19 cellular contexts compared by ENCODE assay signal in genomic region chr20:62044671-62045070, GRCh38.
"Had no signal": no experiment of that assay in that cellular context is flagged by ENCODE, and none has a peak within 500 bp of the region (broad histone marks: within the 10 kb centered on the region; RNA-seq: fewer than 3 reads in every experiment).

No MANE protein-coding gene starts in this region.

- H3K9me3 ChIP-seq: heart left ventricle, right lobe of liver, thoracic aorta had no signal

- H3K27ac Mint-ChIP-seq: activated naive CD8-positive, alpha-beta T cell treated with anti-CD3 and anti-CD28 coated beads, Interleukin-2, amount 10 ng/mL, durations not matched to agents 7 days and 5 days; activated T-helper 1 cell treated with anti-CD3 and anti-CD28 coated beads, Interleukin-12 subunit alpha, Interleukin-12 subunit beta, Interleukin-2, Interleukin-4 antibody, amounts not matched to agents 30 ng/mL and 10 ng/mL and 1 ng/mL, durations not matched to agents 14 hours and 24 hours and 36 hours; natural killer cell treated with Interleukin-12 subunit alpha and Interleukin-12 subunit beta and Interleukin-15 and Interleukin-18, amount 100 ng/mL, for 72 hours; progenitor cell of endocrine pancreas; T-helper 17 cell had no signal

- H3K36me3 ChIP-seq: heart left ventricle, right lobe of liver, thoracic aorta had no signal

- H3K27me3 ChIP-seq: foreskin keratinocyte, heart left ventricle, right lobe of liver had no signal

- H3K27ac ChIP-seq: foreskin keratinocyte, heart left ventricle, thoracic aorta had no signal

- H3K4me3 Mint-ChIP-seq: activated naive CD8-positive, alpha-beta T cell treated with anti-CD3 and anti-CD28 coated beads, Interleukin-2, amount 10 ng/mL, durations not matched to agents 7 days and 5 days; activated T-helper 1 cell treated with anti-CD3 and anti-CD28 coated beads, Interleukin-12 subunit alpha, Interleukin-12 subunit beta, Interleukin-2, Interleukin-4 antibody, amounts not matched to agents 30 ng/mL and 10 ng/mL and 1 ng/mL, durations not matched to agents 14 hours and 24 hours and 36 hours; immature natural killer cell; natural killer cell treated with Interleukin-12 subunit alpha and Interleukin-12 subunit beta and Interleukin-15 and Interleukin-18, amount 100 ng/mL, for 72 hours; T-helper 17 cell had no signal

- H3K27me3 Mint-ChIP-seq: activated naive CD8-positive, alpha-beta T cell treated with anti-CD3 and anti-CD28 coated beads, Interleukin-2, amount 10 ng/mL, durations not matched to agents 7 days and 5 days; natural killer cell treated with Interleukin-12 subunit alpha and Interleukin-12 subunit beta and Interleukin-15 and Interleukin-18, amount 100 ng/mL, for 72 hours; progenitor cell of endocrine pancreas; T-helper 17 cell had no signal

- H3K4me3 ChIP-seq: heart left ventricle, right lobe of liver, thoracic aorta had no signal

- H3K4me1 ChIP-seq: foreskin keratinocyte had no signal

- H3K36me3 Mint-ChIP-seq: immature natural killer cell; natural killer cell treated with Interleukin-12 subunit alpha and Interleukin-12 subunit beta and Interleukin-15 and Interleukin-18, amount 100 ng/mL, for 72 hours had no signal

- H3K9me3 Mint-ChIP-seq: activated naive CD8-positive, alpha-beta T cell treated with anti-CD3 and anti-CD28 coated beads, Interleukin-2, amount 10 ng/mL, durations not matched to agents 7 days and 5 days; activated T-helper 1 cell treated with anti-CD3 and anti-CD28 coated beads, Interleukin-12 subunit alpha, Interleukin-12 subunit beta, Interleukin-2, Interleukin-4 antibody, amounts not matched to agents 30 ng/mL and 10 ng/mL and 1 ng/mL, durations not matched to agents 14 hours and 24 hours and 36 hours; immature natural killer cell; natural killer cell treated with Interleukin-12 subunit alpha and Interleukin-12 subunit beta and Interleukin-15 and Interleukin-18, amount 100 ng/mL, for 72 hours had no signal

- DNase-seq: activated CD4-positive, alpha-beta T cell treated with anti-CD3 and anti-CD28 coated beads, Interleukin-2, amount 50 U/mL, for 1 hour; activated CD8-positive, alpha-beta memory T cell treated with anti-CD3 and anti-CD28 coated beads for 24 hours; activated naive CD4-positive, alpha-beta T cell; activated naive CD8-positive, alpha-beta T cell treated with anti-CD3 and anti-CD28 coated beads, Interleukin-2, amount 10 ng/mL, durations not matched to agents 7 days and 5 days; anterior cingulate cortex; effector memory CD4-positive, alpha-beta T cell; foreskin keratinocyte; immature natural killer cell; left cardiac atrium; occipital lobe; stimulated activated CD4-positive, alpha-beta T cell treated with anti-CD3 and anti-CD28 coated beads, Interleukin-1b, Interleukin-23, amount 100 ng/mL, for 48 hours; T-helper 17 cell had no signal

- ATAC-seq: activated CD4-positive, CD25-positive, alpha-beta regulatory T cell treated with anti-CD3 and anti-CD28 coated beads, Interleukin-2, amount 50 U/mL, for 24 hours; foreskin keratinocyte; heart left ventricle; left cardiac atrium; natural killer cell treated with Interleukin-12 subunit alpha and Interleukin-12 subunit beta and Interleukin-15 and Interleukin-18, amount 100 ng/mL, for 72 hours; T-helper 17 cell had no signal
